In the genomic region with DNA sequence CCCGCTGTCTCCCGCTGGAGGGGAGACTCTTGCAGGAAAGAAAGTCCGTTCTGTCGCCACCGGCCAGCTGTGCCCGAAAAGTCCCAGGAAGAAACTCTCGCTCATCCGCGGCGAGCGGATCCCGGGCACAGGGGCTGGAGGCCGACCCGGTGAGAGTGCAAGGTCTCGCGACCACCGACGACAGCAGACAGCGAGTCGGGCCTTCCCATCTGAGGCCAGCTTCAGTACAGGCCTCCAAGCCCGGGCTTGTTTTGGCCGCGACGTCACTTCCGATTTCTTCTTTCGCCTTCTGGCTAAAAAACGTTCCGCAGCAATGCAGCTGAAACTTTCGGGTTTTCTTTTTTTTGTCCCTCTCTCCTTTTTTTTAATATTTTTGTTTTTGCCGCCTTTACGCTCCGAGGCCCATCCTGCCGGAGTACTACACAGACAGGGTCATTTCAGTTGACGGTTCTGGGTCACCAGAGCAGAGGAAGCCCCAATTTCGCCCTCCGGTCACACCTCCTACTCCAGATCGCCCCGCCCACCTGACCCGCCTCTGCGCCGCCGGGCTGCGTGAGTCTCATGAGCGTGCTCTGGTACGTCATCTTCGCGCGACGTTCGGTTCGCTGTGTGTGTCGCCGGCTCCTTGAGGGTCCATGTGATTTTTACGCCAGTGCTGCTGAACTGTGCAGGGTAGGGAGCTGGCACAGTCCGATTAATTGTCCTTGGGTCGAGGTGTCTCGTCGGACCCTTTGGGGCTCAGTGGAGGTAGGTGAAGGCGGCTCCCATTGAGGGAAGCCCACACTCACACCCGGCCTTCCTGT, we compare ENCODE assay signal across 8 cellular contexts. TPM values are rescaled to one million over a fixed set of nuclear protein-coding genes. Genes with fewer than 3 reads are reported as not detected.
DNase-seq lines count a peak whose midpoint lies in the region; ATAC-seq and TF ChIP-seq lines count a peak whose summit lies in the region.

A gene with protein sequence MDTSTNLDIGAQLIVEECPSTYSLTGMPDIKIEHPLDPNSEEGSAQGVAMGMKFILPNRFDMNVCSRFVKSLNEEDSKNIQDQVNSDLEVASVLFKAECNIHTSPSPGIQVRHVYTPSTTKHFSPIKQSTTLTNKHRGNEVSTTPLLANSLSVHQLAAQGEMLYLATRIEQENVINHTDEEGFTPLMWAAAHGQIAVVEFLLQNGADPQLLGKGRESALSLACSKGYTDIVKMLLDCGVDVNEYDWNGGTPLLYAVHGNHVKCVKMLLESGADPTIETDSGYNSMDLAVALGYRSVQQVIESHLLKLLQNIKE (minus strand): TSS at position 474 of the 803 bp plus-strand sequence. CDS start 2,758 bp downstream, outside the sequence.
A gene with protein sequence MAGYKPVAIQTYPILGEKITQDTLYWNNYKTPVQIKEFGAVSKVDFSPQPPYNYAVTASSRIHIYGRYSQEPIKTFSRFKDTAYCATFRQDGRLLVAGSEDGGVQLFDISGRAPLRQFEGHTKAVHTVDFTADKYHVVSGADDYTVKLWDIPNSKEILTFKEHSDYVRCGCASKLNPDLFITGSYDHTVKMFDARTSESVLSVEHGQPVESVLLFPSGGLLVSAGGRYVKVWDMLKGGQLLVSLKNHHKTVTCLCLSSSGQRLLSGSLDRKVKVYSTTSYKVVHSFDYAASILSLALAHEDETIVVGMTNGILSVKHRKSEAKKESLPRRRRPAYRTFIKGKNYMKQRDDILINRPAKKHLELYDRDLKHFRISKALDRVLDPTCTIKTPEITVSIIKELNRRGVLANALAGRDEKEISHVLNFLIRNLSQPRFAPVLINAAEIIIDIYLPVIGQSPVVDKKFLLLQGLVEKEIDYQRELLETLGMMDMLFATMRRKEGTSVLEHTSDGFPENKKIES (plus strand): TSS at position 578 of the 803 bp plus-strand sequence. CDS start 1,602 bp downstream, outside the sequence.

- ATAC-seq in natural killer cell = peak; percentile 91 to 98 (median 93)

- H3K27ac Mint-ChIP-seq in natural killer cell = peak within 1 kb of the TSS; percentile 95 to 100

- no peaks in the 10 kb centered on the region for H3K36me3 Mint-ChIP-seq in natural killer cell

- no peaks in the 10 kb centered on the region for H3K27me3 ChIP-seq in H7 (ENCODE audit: control insufficient read depth, insufficient read depth, low read length)

- no peaks in the 10 kb centered on the region for H3K9me3 Mint-ChIP-seq in natural killer cell

- peaks cover 5% of the 10 kb centered on the region for H3K36me3 ChIP-seq in H7 (replicated peaks; ENCODE audit: control insufficient read depth, insufficient read depth, low read length)

- H3K4me1 Mint-ChIP-seq in natural killer cell = peaks cover 38 to 40% of the 10 kb centered on the region in 2 donors

- DNase-seq in ELF-1 (ENCODE audit: low read depth, low spot score) = peak; percentile 98
- peak; percentile 89 for DNase-seq in H7
- peak; percentile 97 for DNase-seq in M059J (ENCODE audit: low read depth)
- DNase-seq in SHP77 (lab: John Stamatoyannopoulos, UW) = peak; percentile 94 to 96
- peak; percentile 95 for DNase-seq in activated effector memory CD4-positive, alpha-beta T cell treated with Interleukin-2 at 50 U/mL for 16 hours
- DNase-seq in fibroblast of peridontal ligament (ENCODE audit: extremely low read depth) = peak; percentile 98
- DNase-seq in natural killer cell = peak; percentile 100
- DNase-seq in stimulated activated naive CD4-positive, alpha-beta T cell treated with Interleukin-2 at 50 U/mL for 16 hours (lab: John Stamatoyannopoulos, UW) = peak; percentile 98

- H3K4me3 ChIP-seq in H7 (ENCODE audit: insufficient read depth, low read depth, low read length) = peak within 1 kb of the TSS; percentile 93

- H3K27me3 Mint-ChIP-seq in natural killer cell (ENCODE audit: low read depth in 2 of 2) = no peaks in the 10 kb centered on the region

- no peak for TF ChIP-seq CTCF in natural killer cell (IDR thresholded peaks at IDR 0.05)

- intact Hi-C loops in natural killer cell (cut with micrococcal nuclease) = loop anchor here (2.0 to 10.0 kb wide), 3 partner anchors 67 to 1949 kb away; partner anchors contain the start of genes BTF3, CERT1, GFM2 and NSA2

- H3K4me3 Mint-ChIP-seq in natural killer cell = peak within 1 kb of the TSS; percentile 99

RNA-seq across cellular contexts. Expression of the first gene that starts in this region (rescaled TPM):
- 16.2 and 28.2 TPM in 2 replicates for total RNA-seq in H7 (2014; rRNA removed; shearing (Covaris generic))
- 9.8 and 17.9 TPM in 2 replicates for total RNA-seq in M059J (2014; rRNA removed; shearing (Covaris generic))
- total RNA-seq in natural killer cell = 10 to 100 TPM; 37.4 to 44.4 (median 41.9) TPM

RNA-seq across cellular contexts. Expression of the second gene that starts in this region (rescaled TPM):
- 24.6 and 38.7 TPM in 2 replicates for total RNA-seq in H7 (2014; rRNA removed; shearing (Covaris generic))
- 16.6 and 19.5 TPM in 2 replicates for total RNA-seq in M059J (2014; rRNA removed; shearing (Covaris generic))
- total RNA-seq in natural killer cell = 10 to 100 TPM; 33.0 to 46.5 (median 40.9) TPM

Comparison
In these comparisons a context has a peak if more than half of its experiments do, and no peak if none do; other contexts are left out.
1. Peak in every context shown above with its lines: DNase-seq, ATAC-seq and H3K4me3 ChIP-seq.